Comparison of ENCODE assay signal across 8 cellular contexts in the genomic region with DNA sequence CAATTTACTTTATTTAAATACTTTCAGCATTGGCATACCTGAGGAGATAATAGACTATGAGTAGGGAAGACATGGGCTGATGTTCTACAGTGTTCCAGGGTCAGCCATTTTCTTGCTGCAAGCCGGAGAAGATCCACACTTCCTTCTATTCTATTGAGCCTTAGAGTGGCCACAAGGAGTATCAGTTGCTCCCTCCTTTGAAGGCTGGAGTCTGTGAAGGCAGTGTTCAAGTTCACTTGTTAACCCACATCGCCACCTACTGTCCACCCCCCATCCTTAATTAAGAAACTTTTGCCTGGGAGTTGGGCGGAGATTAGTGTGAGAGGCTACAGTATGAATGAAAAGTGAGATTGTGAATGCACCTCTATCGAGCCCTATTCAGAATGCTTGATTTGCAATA.
A peak's percentile ranks its signal among the peaks of the same experiment; 100 is the strongest.
DNase-seq lines count a peak whose midpoint lies in the region; ATAC-seq lines count a peak whose summit lies in the region.

No MANE protein-coding gene starts in this region.

- ATAC-seq in GM18519 (IDR thresholded peaks at IDR 0.05; ENCODE audit: low FRiP score, unreplicated experiment), result peak; percentile 72
- ATAC-seq in HG03521 (IDR thresholded peaks at IDR 0.05; ENCODE audit: unreplicated experiment), result peak; percentile 56
- no peak for ATAC-seq in HG03571 (IDR thresholded peaks at IDR 0.05; ENCODE audit: unreplicated experiment)

- DNase-seq in AML-193 (lab: John Stamatoyannopoulos, UW) (peak; percentile 57 to 79), NCI-H460 (ENCODE audit: extremely low read depth, low read depth) (peak; percentile 69), amniotic stem cell (lab: John Stamatoyannopoulos, UW) (peak; percentile 2), islet precursor cell (peak; percentile 87), activated T-cell treated with anti-CD3 and anti-CD28 coated beads for 4 hours (no peak)
